In genomic region chr1:154479764-154480421, GRCh38 we compare ENCODE assay signal across 8 cellular contexts. TPM values are rescaled to one million over a fixed set of nuclear protein-coding genes. Genes with fewer than 3 reads are reported as not detected.
DNase-seq lines count a peak whose midpoint lies in the region; ATAC-seq and TF ChIP-seq lines count a peak whose summit lies in the region.

No MANE protein-coding gene starts in this region.

- H3K27me3 ChIP-seq in SJSA1 (replicated peaks) (no peaks in the 10 kb centered on the region), cardiac muscle cell (no peaks in the 10 kb centered on the region)

- peaks cover 24% of the 10 kb centered on the region for H3K4me1 ChIP-seq in SJSA1 (replicated peaks)
- H3K4me1 ChIP-seq in cardiac muscle cell (ENCODE audit: low read depth) = peaks cover 9% of the 10 kb centered on the region

- H3K9me3 ChIP-seq in SJSA1 (replicated peaks) = no peaks in the 10 kb centered on the region
- no peaks in the 10 kb centered on the region for H3K9me3 ChIP-seq in cardiac muscle cell (ENCODE audit: low read depth)

- TF ChIP-seq CTCF in cardiac muscle cell (IDR thresholded peaks at IDR 0.05; ENCODE audit: low read depth, low read length) = peak; percentile 87

- H3K36me3 ChIP-seq in SJSA1 (no peaks in the 10 kb centered on the region), cardiac muscle cell (no peaks in the 10 kb centered on the region)

- no peak for ATAC-seq in HG02763 (IDR thresholded peaks at IDR 0.05; ENCODE audit: unreplicated experiment)

- no peak overlapping the region; the same call in 1 of the 2 replicates for H3K27ac ChIP-seq in SJSA1
- no peak overlapping the region for H3K27ac ChIP-seq in cardiac muscle cell

- peak; percentile 82 for DNase-seq in NCI-H510A treated with DMSO at 0.1 percent for 48 hours (lab: John Stamatoyannopoulos, UW)
- DNase-seq in NCI-H510A (lab: John Stamatoyannopoulos, UW) = no peak
- peak; percentile 62 for DNase-seq in NCI-H1048 (lab: John Stamatoyannopoulos, UW)
- DNase-seq in SJSA1 (ENCODE audit: low read depth in 1 of 2, low spot score in 2 of 2) = peak; percentile 68 to 91
- peak; percentile 22 for DNase-seq in activated naive CD8-positive, alpha-beta T cell treated with anti-CD3 and anti-CD28 coated beads, Interleukin-2, amount 50 U/mL, for 16 hours (ENCODE audit: low read depth, low spot score)
- DNase-seq in cardiac muscle cell (ENCODE audit: low read depth in 1 of 2, low spot score in 1 of 2) = peak; percentile 83 to 92
- peak; percentile 61 for DNase-seq in pulmonary artery endothelial cell (ENCODE audit: low read depth, low spot score)

- H3K4me3 ChIP-seq in SJSA1 (no peak overlapping the region), cardiac muscle cell (no peak overlapping the region)

RNA-seq across cellular contexts. Expression of gene TDRD10, which starts 22.1 kb away (rescaled TPM):
- not detected in 2 replicates for total RNA-seq in SJSA1 (2014; rRNA removed; shearing (Covaris generic))
- total RNA-seq in cardiac muscle cell = 0.51 and 0.53 TPM in 2 replicates
- 0.54 and 1.0 TPM in 2 replicates for polyA plus RNA-seq in cardiac muscle cell
- 1.7 and 3.8 TPM in 2 replicates for total RNA-seq in pulmonary artery endothelial cell

RNA-seq across cellular contexts. Expression of gene SHE, which starts 22.3 kb away (rescaled TPM):
- not detected in 2 replicates for total RNA-seq in SJSA1 (2014; rRNA removed; shearing (Covaris generic))
- total RNA-seq in cardiac muscle cell (2.1 and 2.7 TPM in 2 replicates), pulmonary artery endothelial cell (60.6 and 84.6 TPM in 2 replicates)
- 1.7 and 2.0 TPM in 2 replicates for polyA plus RNA-seq in cardiac muscle cell

Comparison
In these comparisons a context has a peak if more than half of its experiments do, and no peak if none do; other contexts are left out.
1. RNA of gene SHE, which starts 22.3 kb away (total RNA-seq): 60.6 to 84.6 TPM in pulmonary artery endothelial cell; 2.1 to 2.7 TPM in cardiac muscle cell and not detected in SJSA1; every median in the first group is over 10 times any median in the second.